ENCODE assay signal across 1 cellular context in the genomic region with DNA sequence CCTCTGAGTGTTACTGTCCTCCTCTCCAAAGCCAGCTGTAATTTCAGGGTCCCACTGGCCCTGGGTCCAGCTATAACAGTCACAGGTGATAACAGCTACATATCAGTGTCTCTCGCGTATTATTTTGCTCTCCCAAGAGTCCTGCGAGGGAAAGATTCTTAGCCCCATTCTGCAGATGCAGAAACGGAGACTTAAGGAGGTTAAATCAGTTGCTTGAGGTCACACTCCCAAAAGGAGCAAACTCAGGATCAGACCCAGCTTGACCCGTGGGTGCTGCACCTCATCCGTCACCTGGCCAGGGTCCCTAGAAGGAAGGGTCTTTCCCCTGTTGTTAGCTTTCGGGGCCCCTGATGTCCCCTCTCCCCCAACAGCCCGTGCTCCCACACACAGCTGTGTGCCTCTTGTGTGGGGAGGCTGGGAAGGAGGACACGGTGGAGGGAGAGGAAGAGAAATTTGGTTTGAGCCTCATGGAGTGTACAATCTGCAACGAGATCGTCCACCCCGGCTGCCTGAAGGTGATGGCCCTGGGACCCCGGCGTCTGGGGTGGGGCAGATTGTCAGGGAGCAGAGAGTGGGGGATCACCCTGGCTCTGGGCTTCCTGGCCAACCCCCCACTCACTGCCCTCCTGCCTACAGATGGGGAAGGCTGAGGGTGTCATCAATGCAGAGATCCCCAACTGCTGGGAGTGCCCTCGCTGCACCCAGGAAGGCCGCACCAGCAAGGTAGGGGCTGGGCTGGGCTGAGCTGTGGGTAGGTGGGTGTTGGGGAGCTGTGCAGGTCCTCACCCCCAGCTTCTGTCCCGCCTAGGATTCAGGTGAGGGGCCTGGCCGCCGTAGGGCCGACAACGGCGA.
TF ChIP-seq lines count a peak whose summit lies in the region.

No MANE protein-coding gene starts in this region.

TF ChIP-seq in neural cell, 6 proteins besides CTCF, POLR2A, EP300 and RAD21 (continued from another document):
- TF ChIP-seq, protein P1, sequence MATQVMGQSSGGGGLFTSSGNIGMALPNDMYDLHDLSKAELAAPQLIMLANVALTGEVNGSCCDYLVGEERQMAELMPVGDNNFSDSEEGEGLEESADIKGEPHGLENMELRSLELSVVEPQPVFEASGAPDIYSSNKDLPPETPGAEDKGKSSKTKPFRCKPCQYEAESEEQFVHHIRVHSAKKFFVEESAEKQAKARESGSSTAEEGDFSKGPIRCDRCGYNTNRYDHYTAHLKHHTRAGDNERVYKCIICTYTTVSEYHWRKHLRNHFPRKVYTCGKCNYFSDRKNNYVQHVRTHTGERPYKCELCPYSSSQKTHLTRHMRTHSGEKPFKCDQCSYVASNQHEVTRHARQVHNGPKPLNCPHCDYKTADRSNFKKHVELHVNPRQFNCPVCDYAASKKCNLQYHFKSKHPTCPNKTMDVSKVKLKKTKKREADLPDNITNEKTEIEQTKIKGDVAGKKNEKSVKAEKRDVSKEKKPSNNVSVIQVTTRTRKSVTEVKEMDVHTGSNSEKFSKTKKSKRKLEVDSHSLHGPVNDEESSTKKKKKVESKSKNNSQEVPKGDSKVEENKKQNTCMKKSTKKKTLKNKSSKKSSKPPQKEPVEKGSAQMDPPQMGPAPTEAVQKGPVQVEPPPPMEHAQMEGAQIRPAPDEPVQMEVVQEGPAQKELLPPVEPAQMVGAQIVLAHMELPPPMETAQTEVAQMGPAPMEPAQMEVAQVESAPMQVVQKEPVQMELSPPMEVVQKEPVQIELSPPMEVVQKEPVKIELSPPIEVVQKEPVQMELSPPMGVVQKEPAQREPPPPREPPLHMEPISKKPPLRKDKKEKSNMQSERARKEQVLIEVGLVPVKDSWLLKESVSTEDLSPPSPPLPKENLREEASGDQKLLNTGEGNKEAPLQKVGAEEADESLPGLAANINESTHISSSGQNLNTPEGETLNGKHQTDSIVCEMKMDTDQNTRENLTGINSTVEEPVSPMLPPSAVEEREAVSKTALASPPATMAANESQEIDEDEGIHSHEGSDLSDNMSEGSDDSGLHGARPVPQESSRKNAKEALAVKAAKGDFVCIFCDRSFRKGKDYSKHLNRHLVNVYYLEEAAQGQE (IDR thresholded peaks at IDR 0.05; ENCODE audit: borderline replicate concordance): no peak
- no peak for TF ChIP-seq EZH2 (IDR thresholded peaks at IDR 0.05; ENCODE audit: borderline replicate concordance, insufficient read depth, low read length, poor library complexity, severe bottlenecking)
- no peak for TF ChIP-seq TAF1 (IDR thresholded peaks at IDR 0.05; ENCODE audit: low read depth)
- no peak for TF ChIP-seq POLR2AphosphoS5 (IDR thresholded peaks at IDR 0.05)
- no peak for TF ChIP-seq SMC3 (conservative IDR thresholded peaks at IDR 0.05; ENCODE audit: poor library complexity)
